1 cellular context compared by ENCODE assay signal in the genomic region with DNA sequence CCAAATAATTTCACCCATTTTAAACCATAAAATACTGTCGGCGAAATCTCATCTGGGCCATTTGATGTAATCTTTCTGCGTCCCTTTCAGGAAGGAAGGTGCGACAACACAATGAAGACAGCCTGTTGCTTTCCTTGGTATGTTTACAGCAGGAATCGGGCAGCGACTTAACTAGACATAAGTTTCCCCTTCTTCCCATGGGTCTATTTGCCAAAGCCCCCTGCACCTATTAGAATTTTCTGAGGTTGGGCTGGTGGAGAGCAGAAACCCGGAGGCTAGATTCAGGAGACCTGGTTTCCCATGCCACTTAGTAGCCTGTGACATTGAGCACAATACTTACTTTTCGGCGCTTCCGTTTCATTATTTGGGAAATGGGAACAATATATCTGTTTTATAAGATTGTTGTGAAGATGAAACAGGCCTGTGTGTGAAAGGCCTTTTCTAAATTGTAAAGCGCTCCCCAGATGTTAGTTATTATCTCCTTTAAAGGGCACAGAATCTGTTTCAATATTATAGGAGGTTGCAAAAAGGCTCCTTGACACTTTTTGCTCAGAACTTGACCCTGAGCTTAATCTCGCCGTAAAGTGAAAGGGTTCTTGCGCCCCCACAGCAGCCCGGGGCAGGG.
TF ChIP-seq lines count a peak whose summit lies in the region.

No MANE protein-coding gene starts in this region.

TF ChIP-seq in HCT116, 20 proteins besides CTCF, POLR2A, EP300 and RAD21 (continued from another document):
- no peak; the same call in 1 of the 2 replicates for TF ChIP-seq JUND (IDR thresholded peaks at IDR 0.05)
- TF ChIP-seq ELF1 (IDR thresholded peaks at IDR 0.05; ENCODE audit: borderline replicate concordance, low read depth): no peak
- no peak for TF ChIP-seq CBX3 (IDR thresholded peaks at IDR 0.05; ENCODE audit: low read depth)
- no peak for TF ChIP-seq EZH2 (IDR thresholded peaks at IDR 0.05)
